In genomic region chr10:132320776-132321469, GRCh38 we compare ENCODE assay signal across 13 cellular contexts. TPM values are rescaled to one million over a fixed set of nuclear protein-coding genes. Genes with fewer than 3 reads are reported as not detected.
DNase-seq lines count a peak whose midpoint lies in the region; ATAC-seq, FAIRE-seq and TF ChIP-seq lines count a peak whose summit lies in the region.
"Had no signal": no experiment of that assay in that cellular context is flagged by ENCODE, and none has a peak within 500 bp of the region (broad histone marks: within the 10 kb centered on the region; RNA-seq: fewer than 3 reads in every experiment).

No MANE protein-coding gene starts in this region.

- H3K9me3 ChIP-seq in A549: no peaks in the 10 kb centered on the region
- H3K9me3 ChIP-seq in RWPE2 (ENCODE audit: severe bottlenecking): no peaks in the 10 kb centered on the region
- no peaks in the 10 kb centered on the region for H3K9me3 ChIP-seq in keratinocyte (ENCODE audit: control insufficient read depth, low read depth, low read length)
- H3K9me3 ChIP-seq in WERI-Rb-1 (ENCODE audit: severe bottlenecking): no peaks in the 10 kb centered on the region

- DNase-seq in A549 (ENCODE audit: low read depth in 1 of 2, low spot score in 1 of 2): peak; percentile 46 to 73
- peak; percentile 29 for DNase-seq in H4 (ENCODE audit: low spot score)
- no peak for DNase-seq in RWPE2 (ENCODE audit: low spot score)
- DNase-seq in keratinocyte (ENCODE audit: low read depth, low spot score): no peak
- DNase-seq in activated CD4-positive, alpha-beta T cell treated with anti-CD3 and anti-CD28 coated beads for 1 hour: no peak
- no peak for DNase-seq in GM19239 (ENCODE audit: insufficient read length, low spot score)
- DNase-seq in ureter (ENCODE audit: low spot score): no peak
- no peak for DNase-seq in WERI-Rb-1
- DNase-seq: CD4-positive, alpha-beta memory T cell; NCI-H526; nephron progenitor cell; stimulated activated naive CD4-positive, alpha-beta T cell had no signal

- TF ChIP-seq EP300 in A549 (IDR thresholded peaks at IDR 0.05): no peak

- H3K4me3 ChIP-seq in A549 (peak overlapping the region; percentile 11; the same call in 1 of the 3 replicates), RWPE2 (ENCODE audit: severe bottlenecking) (no peak overlapping the region), keratinocyte (ENCODE audit: control insufficient read depth in 2 of 3, extremely low read depth in 1 of 3, insufficient read depth in 2 of 3, low read depth in 1 of 3, low read length in 3 of 3) (no peak overlapping the region), WERI-Rb-1 (ENCODE audit: low read depth, low read length) (no peak overlapping the region)

- H3K4me2 ChIP-seq in A549 (peak overlapping the region; percentile 82), keratinocyte (ENCODE audit: control insufficient read depth, extremely low read depth, insufficient read depth, low read depth, low read length) (no peak overlapping the region)

- 72% methylated on average over 9 of the region's 9 CpGs for WGBS in A549 (ENCODE audit: missing lambda C conversion rate)

- no peak overlapping the region for H3K9ac ChIP-seq in keratinocyte (ENCODE audit: control insufficient read depth, extremely low read depth, insufficient read depth, low read length)

- no peaks in the 10 kb centered on the region for H3K9me1 ChIP-seq in keratinocyte (ENCODE audit: control insufficient read depth, extremely low read depth, insufficient read depth, low read length)

- peak; percentile 17 to 61; a peak in 4 of 6 replicates for ATAC-seq in A549
- no peak for ATAC-seq in RWPE2 (ENCODE audit: low read depth)

- TF ChIP-seq CTCF in A549 (IDR thresholded peaks at IDR 0.05): no peak
- TF ChIP-seq CTCF in RWPE2 (IDR thresholded peaks at IDR 0.05; ENCODE audit: poor library complexity, severe bottlenecking): no peak
- no peak for TF ChIP-seq CTCF in keratinocyte (optimal IDR thresholded peaks at IDR 0.05 in 1 of 3, IDR thresholded peaks at IDR 0.05 in 1 of 3, conservative IDR thresholded peaks at IDR 0.05 in 1 of 3; ENCODE audit: extremely low read depth in 1 of 3, insufficient read depth in 2 of 3, low read length in 3 of 3)
- TF ChIP-seq CTCF in WERI-Rb-1 (IDR thresholded peaks at IDR 0.05; ENCODE audit: low read depth, low read length): no peak

- CTCF ChIA-PET in A549 (lab: Yijun Ruan, JAX): interaction anchor here (0.9 to 1.7 kb wide), 4 partner anchors 14 to 131 kb away, joined by 3 to 4 read pairs (median 3); no protein-coding TSS in a partner anchor

- no peaks in the 10 kb centered on the region for H3K27me3 ChIP-seq in RWPE2 (ENCODE audit: insufficient read depth, poor library complexity, severe bottlenecking)
- H3K27me3 ChIP-seq in keratinocyte (ENCODE audit: control insufficient read depth, extremely low read depth, insufficient read depth, low read length): no peaks in the 10 kb centered on the region
- H3K27me3 ChIP-seq in WERI-Rb-1 (ENCODE audit: insufficient read depth, low read depth, severe bottlenecking): no peaks in the 10 kb centered on the region
- H3K27me3 ChIP-seq: foreskin keratinocyte had no signal

- no peaks in the 10 kb centered on the region for H3K36me3 ChIP-seq in RWPE2 (ENCODE audit: low read depth)
- no peaks in the 10 kb centered on the region for H3K36me3 ChIP-seq in keratinocyte (ENCODE audit: control insufficient read depth in 2 of 2, extremely low read depth in 1 of 2, insufficient read depth in 2 of 2, low read length in 2 of 2)
- H3K36me3 ChIP-seq in WERI-Rb-1: no peaks in the 10 kb centered on the region; the same call in 1 of the 2 replicates

- H3K4me1 ChIP-seq in A549 (peaks cover 78% of the 10 kb centered on the region), RWPE2 (ENCODE audit: insufficient read depth, poor library complexity, severe bottlenecking) (peaks cover 26% of the 10 kb centered on the region), keratinocyte (ENCODE audit: control insufficient read depth, extremely low read depth, insufficient read depth, low read length) (peaks cover 9% of the 10 kb centered on the region)

- POLR2A ChIA-PET in A549 (lab: Yijun Ruan, JAX): interaction anchor here (1.1 to 1.5 kb wide), 3 partner anchors 9 to 13 kb away, joined by 4 to 18 read pairs (median 8); partner anchors contain the start of genes LRRC27 and STK32C

- H4K20me1 ChIP-seq in keratinocyte (ENCODE audit: control insufficient read depth, extremely low read depth, insufficient read depth, low read length): no peaks in the 10 kb centered on the region

- TF ChIP-seq RAD21 in A549 (conservative IDR thresholded peaks at IDR 0.05 in 1 of 2, IDR thresholded peaks at IDR 0.05 in 1 of 2): no peak

- H3K79me2 ChIP-seq in keratinocyte (ENCODE audit: control insufficient read depth, insufficient read depth, low read length): no peaks in the 10 kb centered on the region

- no peak overlapping the region for H2AFZ ChIP-seq in keratinocyte (ENCODE audit: control insufficient read depth, low read length)

- FAIRE-seq in A549 (lab: Jason Lieb, UNC): no peak
- no peak for FAIRE-seq in keratinocyte (lab: Jason Lieb, UNC)
- FAIRE-seq in GM19239 (lab: Jason Lieb, UNC): no peak

- dilution Hi-C loops in keratinocyte (cut with MboI; ENCODE audit: extremely low pct_ligation_motif_present, low sequenced_read_pairs): no loop called here

- peak overlapping the region; percentile 95 to 99 for H3K27ac ChIP-seq in A549
- H3K27ac ChIP-seq in RWPE2 (ENCODE audit: poor library complexity, severe bottlenecking): peak overlapping the region; percentile 43
- H3K27ac ChIP-seq in keratinocyte (ENCODE audit: control insufficient read depth, insufficient read depth, low read length): peak overlapping the region; percentile 52
- H3K27ac ChIP-seq in WERI-Rb-1: no peak overlapping the region
- H3K27ac ChIP-seq: foreskin keratinocyte had no signal

- no peak for TF ChIP-seq POLR2A in A549 (IDR thresholded peaks at IDR 0.05; ENCODE audit: low read length)

TF ChIP-seq in A549, 52 proteins besides CTCF, POLR2A, EP300 and RAD21 (continues in another document):
- TF ChIP-seq REST (IDR thresholded peaks at IDR 0.05) (no peak), HOXA7 (CRISPR knock-in tag; IDR thresholded peaks at IDR 0.05) (no peak), HOXB13 (CRISPR knock-in tag; IDR thresholded peaks at IDR 0.05; ENCODE audit: low read depth) (0 out of 2 replicates have a peak, but pooled peaks have one; percentile 17), CHD2 (IDR thresholded peaks at IDR 0.05; ENCODE audit: low read length, partially characterized antibody) (no peak)

RNA-seq across cellular contexts. Expression of gene LRRC27, which starts 11.1 kb away (rescaled TPM):
- polyA plus RNA-seq in A549 (2011; rRNA removed) (6.9 and 9.0 TPM in 2 replicates), A549 (2017; fragmentation: RNase III; extraction: RNeasy Plus Mini Kit Qiagen cat#74134 plus additional on column Dnase treatment) (6.5 to 8.3 TPM (median 6.9 TPM) in 3 replicates), keratinocyte (3.0 to 3.5 TPM (median 3.1 TPM) in 3 replicates)
- polyA plus RNA-seq in A549 (2012; cell fraction: cytosol; rRNA removed): 4.3 and 4.8 TPM in 2 replicates
- polyA plus RNA-seq in A549 (2012; cell fraction: nucleus; rRNA removed): 8.4 and 12.2 TPM in 2 replicates
- 5.3 and 7.4 TPM in 2 replicates for polyA minus RNA-seq in A549 (2011; rRNA and poly(A)+ RNA removed)
- 4.7 and 7.9 TPM in 2 replicates for total RNA-seq in H4 (2014; rRNA removed; shearing (Covaris generic))
- 8.3 TPM for polyA plus RNA-seq in keratinocyte (2011; ENCODE audit: low read depth)
- polyA plus RNA-seq in keratinocyte (2011; cell fraction: cytosol; rRNA removed): 1.8 and 2.9 TPM in 2 replicates
- polyA plus RNA-seq in keratinocyte (2011; cell fraction: nucleus; rRNA removed): 9.2 and 15.3 TPM in 2 replicates
- 2.6 and 3.9 TPM in 2 replicates for polyA plus RNA-seq in keratinocyte (2012; ENCODE audit: low replicate concordance)
- 1.7 to 4.3 TPM (median 2.1 TPM) in 3 replicates for polyA minus RNA-seq in keratinocyte
- polyA minus RNA-seq in keratinocyte (2011; cell fraction: cytosol; rRNA and poly(A)+ RNA removed): 1.3 TPM
- 2.7 and 4.6 TPM in 2 replicates for polyA minus RNA-seq in keratinocyte (2011; cell fraction: nucleus; rRNA and poly(A)+ RNA removed)
- 15.1 TPM for total RNA-seq in ureter

RNA-seq across cellular contexts. Expression of gene STK32C, which starts 13.2 kb away (rescaled TPM):
- polyA plus RNA-seq in A549 (2011; rRNA removed) (23.5 and 29.9 TPM in 2 replicates), A549 (2017; fragmentation: RNase III; extraction: RNeasy Plus Mini Kit Qiagen cat#74134 plus additional on column Dnase treatment) (41.5 to 47.9 TPM (median 43.6 TPM) in 3 replicates), keratinocyte (4.0 to 4.7 TPM (median 4.1 TPM) in 3 replicates)
- 51.5 and 53.2 TPM in 2 replicates for polyA plus RNA-seq in A549 (2012; cell fraction: cytosol; rRNA removed)
- polyA plus RNA-seq in A549 (2012; cell fraction: nucleus; rRNA removed): 52.9 and 56.5 TPM in 2 replicates
- polyA minus RNA-seq in A549 (2011; rRNA and poly(A)+ RNA removed): 20.3 and 22.3 TPM in 2 replicates
- total RNA-seq in H4 (2014; rRNA removed; shearing (Covaris generic)): 13.8 and 22.2 TPM in 2 replicates
- 2.9 TPM for polyA plus RNA-seq in keratinocyte (2011; ENCODE audit: low read depth)
- polyA plus RNA-seq in keratinocyte (2011; cell fraction: cytosol; rRNA removed): 3.3 and 6.0 TPM in 2 replicates
- polyA plus RNA-seq in keratinocyte (2011; cell fraction: nucleus; rRNA removed): 4.2 and 5.4 TPM in 2 replicates
- 5.6 and 6.0 TPM in 2 replicates for polyA plus RNA-seq in keratinocyte (2012; ENCODE audit: low replicate concordance)
- 2.2 to 5.1 TPM (median 3.3 TPM) in 3 replicates for polyA minus RNA-seq in keratinocyte
- 5.2 TPM for polyA minus RNA-seq in keratinocyte (2011; cell fraction: cytosol; rRNA and poly(A)+ RNA removed)
- polyA minus RNA-seq in keratinocyte (2011; cell fraction: nucleus; rRNA and poly(A)+ RNA removed): 1.9 and 3.2 TPM in 2 replicates
- total RNA-seq in ureter: 10.8 TPM

Comparison
In these comparisons a context has a peak if more than half of its experiments do, and no peak if none do; other contexts are left out.
1. DNase-seq: peak in A549 (2 of 2) and H4 (single experiment); none in RWPE2 (single experiment), keratinocyte (single experiment), activated CD4-positive, alpha-beta T cell treated with anti-CD3 and anti-CD28 coated beads for 1 hour (single experiment), GM19239 (single experiment), ureter (single experiment) and WERI-Rb-1 (single experiment).